Comparison of ENCODE assay signal across 15 cellular contexts in genomic region chr16:70793851-70794502, GRCh38.
DNase-seq lines count a peak whose midpoint lies in the region; ATAC-seq and FAIRE-seq lines count a peak whose summit lies in the region.
"Had no signal": no experiment of that assay in that cellular context is flagged by ENCODE, and none has a peak within 500 bp of the region (broad histone marks: within the 10 kb centered on the region; RNA-seq: fewer than 3 reads in every experiment).

No MANE protein-coding gene starts in this region.

- peak; percentile 46 for ATAC-seq in GM19023 (IDR thresholded peaks at IDR 0.05; ENCODE audit: unreplicated experiment)
- peak; percentile 51 for ATAC-seq in GM21786 (IDR thresholded peaks at IDR 0.05; ENCODE audit: unreplicated experiment)
- peak; percentile 43 for ATAC-seq in HG03196 (IDR thresholded peaks at IDR 0.05; ENCODE audit: unreplicated experiment)
- ATAC-seq: Panc1 had no signal

- DNase-seq in germinal center (ENCODE audit: low spot score): peak; percentile 35
- no peak for DNase-seq in NCI-H146 (lab: John Stamatoyannopoulos, UW)
- DNase-seq in central memory CD4-positive, alpha-beta T cell: no peak
- no peak for DNase-seq in RCC 7860 (ENCODE audit: low spot score)
- no peak for DNase-seq in activated CD4-positive, alpha-beta T cell treated with anti-CD3 and anti-CD28 coated beads, Interleukin-2, amount 50 U/mL, for 4 hours
- DNase-seq: activated CD4-positive, alpha-beta T cell treated with anti-CD3 and anti-CD28 coated beads, Interleukin-2, amount 10 ng/mL, durations not matched to agents 7 days and 5 days; CD4-positive, alpha-beta T cell; GF-D8; head of caudate nucleus; left ventricle myocardium inferior had no signal

- no peak for FAIRE-seq in RCC 7860 (lab: Jason Lieb, UNC)
- FAIRE-seq: endothelial cell of umbilical vein had no signal
